In the genomic region with DNA sequence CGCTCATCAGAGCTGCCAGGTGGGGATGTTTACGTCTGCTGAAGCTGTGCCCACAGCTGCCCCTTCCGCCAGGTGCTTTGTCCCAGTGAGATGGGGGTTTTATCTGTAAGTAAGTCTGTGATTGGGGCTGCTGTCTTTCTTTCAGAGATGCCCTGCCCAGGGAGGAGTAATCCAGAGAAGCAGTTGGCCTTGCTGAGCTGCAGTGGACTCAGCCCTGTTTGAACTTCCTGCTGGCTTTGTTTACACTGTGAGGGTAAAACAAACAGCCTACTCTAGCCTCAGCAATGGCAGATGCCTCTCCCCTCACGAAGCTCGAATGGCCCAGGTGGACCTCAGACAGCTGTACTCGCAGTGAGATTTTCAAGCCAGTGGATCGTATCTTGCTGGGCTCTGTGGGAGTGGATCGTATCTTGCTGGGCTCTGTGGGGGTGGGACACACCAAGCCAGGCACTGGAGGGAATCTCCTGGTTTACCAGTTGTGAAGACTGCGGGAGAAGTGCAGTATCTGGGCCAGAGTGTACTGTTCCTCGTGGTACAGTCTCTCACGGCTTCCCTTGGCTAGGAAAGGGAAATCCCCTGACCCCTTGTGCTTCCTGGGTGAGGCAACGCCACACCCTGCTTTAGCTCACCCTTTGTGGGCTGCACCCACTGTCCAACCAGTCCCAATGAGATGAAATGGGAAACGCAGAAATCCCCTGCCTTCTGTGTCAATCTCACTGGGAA, we compare ENCODE assay signal across 25 cellular contexts.
DNase-seq lines count a peak whose midpoint lies in the region; ATAC-seq, FAIRE-seq and TF ChIP-seq lines count a peak whose summit lies in the region.
"Had no signal": no experiment of that assay in that cellular context is flagged by ENCODE, and none has a peak within 500 bp of the region (broad histone marks: within the 10 kb centered on the region; RNA-seq: fewer than 3 reads in every experiment).

No MANE protein-coding gene starts in this region.

- no peak for TF ChIP-seq POLR2A in GM12891 (IDR thresholded peaks at IDR 0.05; ENCODE audit: low read depth, low read length)

- H3K4me1 Mint-ChIP-seq in WTC11: peaks cover 5% of the 10 kb centered on the region
- H3K4me1 Mint-ChIP-seq: CD8-positive, alpha-beta memory T cell had no signal

- no peaks in the 10 kb centered on the region for H3K27me3 ChIP-seq in mesendoderm (ENCODE audit: insufficient read depth, low read length, poor library complexity)

- no peak overlapping the region for H3K4ac ChIP-seq in mesendoderm (ENCODE audit: low read depth, low read length)

- no CpG with 5 or more reads among the region's 13 CpGs for WGBS in mesendoderm (ENCODE audit: extremely low coverage, insufficient coverage, low lambda C conversion rate)

- peaks cover 2% of the 10 kb centered on the region; the same call in 1 of the 2 replicates for H3K36me3 Mint-ChIP-seq in WTC11

- no peak for TF ChIP-seq CTCF in WTC11 (IDR thresholded peaks at IDR 0.05)

- H3K27me3 Mint-ChIP-seq in WTC11 (ENCODE audit: low read depth): no peaks in the 10 kb centered on the region; the same call in 1 of the 2 replicates

- no peak for FAIRE-seq in GM12891 (lab: Jason Lieb, UNC)
- FAIRE-seq: astrocyte, colon, G401.6, GM12878 had no signal

- H3K36me3 ChIP-seq in mesendoderm (ENCODE audit: control insufficient read depth, insufficient read depth, low read length): no peaks in the 10 kb centered on the region

- no peak overlapping the region for H3K18ac ChIP-seq in mesendoderm (ENCODE audit: low read length)

- H3K27ac ChIP-seq in mesendoderm (ENCODE audit: low read depth, low read length): no peak overlapping the region
- H3K27ac ChIP-seq: SK-N-MC, skin epidermis had no signal

- no peak overlapping the region for H2AK5ac ChIP-seq in mesendoderm (ENCODE audit: low read length)

- H3K4me1 ChIP-seq in mesendoderm (ENCODE audit: control insufficient read depth, low read depth, low read length): peaks cover 7% of the 10 kb centered on the region

- H3K9me3 Mint-ChIP-seq in WTC11: peaks cover 10% of the 10 kb centered on the region; the same call in 1 of the 2 replicates
- H3K9me3 Mint-ChIP-seq: activated naive CD4-positive, alpha-beta T cell treated with anti-CD3 and anti-CD28 coated beads for 36 hours had no signal

- no peak overlapping the region for H4K8ac ChIP-seq in mesendoderm (ENCODE audit: low read depth, low read length)

- CTCF ChIA-PET in WTC11 (lab: Charles Lee): no interaction called here

- H3K79me1 ChIP-seq in mesendoderm (ENCODE audit: low read length): no peaks in the 10 kb centered on the region

- POLR2A ChIA-PET in WTC11 (lab: Charles Lee): no interaction called here

- no peak overlapping the region for H3K4me3 ChIP-seq in mesendoderm (ENCODE audit: low read length)
- H3K4me3 ChIP-seq: GM12878, SK-N-MC, skin epidermis had no signal

- peak; percentile 97 for DNase-seq in DMS53 treated with DMSO at 0.1 percent for 48 hours (lab: John Stamatoyannopoulos, UW; ENCODE audit: unreplicated experiment)
- peak; percentile 72 to 92 for DNase-seq in NCI-H2081 (lab: John Stamatoyannopoulos, UW)
- DNase-seq in WTC11 (ENCODE audit: low spot score): peak; percentile 14
- peak; percentile 23 for DNase-seq in mesendoderm
- no peak for DNase-seq in HK-2 (ENCODE audit: unreplicated experiment)
- no peak for DNase-seq in HUDEP-2 (lab: John Stamatoyannopoulos, UW; ENCODE audit: unreplicated experiment in 76 of 76)
- DNase-seq in GM12891 (ENCODE audit: insufficient read length, low spot score): no peak
- DNase-seq: activated CD4-positive, alpha-beta T cell treated with anti-CD3 and anti-CD28 coated beads for 4 hours; activated naive CD4-positive, alpha-beta T cell treated with anti-CD3 and anti-CD28 coated beads for 36 hours; CD8-positive, alpha-beta memory T cell; foreskin fibroblast; IMR-90; left ventricle myocardium superior; NCI-H2227 treated with DMSO at 0.1 percent for 48 hours; OCI-M1; stimulated activated CD4-positive, alpha-beta T cell treated with anti-CD3 and anti-CD28 coated beads, Interleukin-4, amount 100 ng/mL, for 4 hours; stimulated activated CD8-positive, alpha-beta memory T cell treated with anti-CD3 and anti-CD28 coated beads, Interleukin-4, amount 100 ng/mL, for 48 hours; T1000 had no signal

- H3K9ac ChIP-seq in mesendoderm (ENCODE audit: low read length): no peak overlapping the region

- H3K79me2 ChIP-seq in mesendoderm (ENCODE audit: control insufficient read depth, insufficient read depth, low read length): no peaks in the 10 kb centered on the region

- no peak overlapping the region for H2BK15ac ChIP-seq in mesendoderm (replicated peaks; ENCODE audit: low read depth)

- no peak overlapping the region for H2BK120ac ChIP-seq in mesendoderm (ENCODE audit: low read depth, low read length)

- no peak overlapping the region for H4K5ac ChIP-seq in mesendoderm (ENCODE audit: low read length)

- H3K56ac ChIP-seq in mesendoderm (ENCODE audit: low read length): no peak overlapping the region

- H3K23ac ChIP-seq in mesendoderm (ENCODE audit: low read length): no peak overlapping the region

- H3K4me3 Mint-ChIP-seq in WTC11: no peak overlapping the region
- H3K4me3 Mint-ChIP-seq: activated naive CD4-positive, alpha-beta T cell treated with anti-CD3 and anti-CD28 coated beads for 36 hours; CD8-positive, alpha-beta memory T cell had no signal

- ATAC-seq in WTC11 (peak; percentile 95), GM21825 (IDR thresholded peaks at IDR 0.05; ENCODE audit: unreplicated experiment) (no peak)
- ATAC-seq: GM12878, left ventricle myocardium superior had no signal

- no peak overlapping the region for H3K4me2 ChIP-seq in mesendoderm (ENCODE audit: low read length)

- H3K27ac Mint-ChIP-seq in WTC11: no peak overlapping the region
- H3K27ac Mint-ChIP-seq: activated naive CD4-positive, alpha-beta T cell treated with anti-CD3 and anti-CD28 coated beads for 36 hours; CD8-positive, alpha-beta memory T cell had no signal

- H2BK5ac ChIP-seq in mesendoderm (ENCODE audit: low read length): no peak overlapping the region

TF ChIP-seq in WTC11, 78 proteins besides CTCF, POLR2A, EP300 and RAD21 (continues in another document):
- TF ChIP-seq, protein P1, sequence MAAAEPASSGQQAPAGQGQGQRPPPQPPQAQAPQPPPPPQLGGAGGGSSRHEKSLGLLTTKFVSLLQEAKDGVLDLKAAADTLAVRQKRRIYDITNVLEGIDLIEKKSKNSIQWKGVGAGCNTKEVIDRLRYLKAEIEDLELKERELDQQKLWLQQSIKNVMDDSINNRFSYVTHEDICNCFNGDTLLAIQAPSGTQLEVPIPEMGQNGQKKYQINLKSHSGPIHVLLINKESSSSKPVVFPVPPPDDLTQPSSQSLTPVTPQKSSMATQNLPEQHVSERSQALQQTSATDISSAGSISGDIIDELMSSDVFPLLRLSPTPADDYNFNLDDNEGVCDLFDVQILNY (CRISPR knock-in tag; IDR thresholded peaks at IDR 0.05): no peak
- no peak for TF ChIP-seq TEAD1 (CRISPR knock-in tag; IDR thresholded peaks at IDR 0.05)
- TF ChIP-seq, protein P2, sequence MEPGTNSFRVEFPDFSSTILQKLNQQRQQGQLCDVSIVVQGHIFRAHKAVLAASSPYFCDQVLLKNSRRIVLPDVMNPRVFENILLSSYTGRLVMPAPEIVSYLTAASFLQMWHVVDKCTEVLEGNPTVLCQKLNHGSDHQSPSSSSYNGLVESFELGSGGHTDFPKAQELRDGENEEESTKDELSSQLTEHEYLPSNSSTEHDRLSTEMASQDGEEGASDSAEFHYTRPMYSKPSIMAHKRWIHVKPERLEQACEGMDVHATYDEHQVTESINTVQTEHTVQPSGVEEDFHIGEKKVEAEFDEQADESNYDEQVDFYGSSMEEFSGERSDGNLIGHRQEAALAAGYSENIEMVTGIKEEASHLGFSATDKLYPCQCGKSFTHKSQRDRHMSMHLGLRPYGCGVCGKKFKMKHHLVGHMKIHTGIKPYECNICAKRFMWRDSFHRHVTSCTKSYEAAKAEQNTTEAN (CRISPR knock-in tag; IDR thresholded peaks at IDR 0.05): no peak
- TF ChIP-seq RELA (CRISPR knock-in tag; IDR thresholded peaks at IDR 0.05; ENCODE audit: borderline replicate concordance): no peak
- no peak for TF ChIP-seq IRF2 (CRISPR knock-in tag; IDR thresholded peaks at IDR 0.05; ENCODE audit: borderline replicate concordance, low read depth)

TF ChIP-seq in GM12891, 5 proteins besides CTCF, POLR2A, EP300 and RAD21:
- no peak for TF ChIP-seq POLR2AphosphoS5 (IDR thresholded peaks at IDR 0.05; ENCODE audit: low read depth, low read length)
- TF ChIP-seq TAF1 (IDR thresholded peaks at IDR 0.05; ENCODE audit: low read depth, low read length): no peak
- no peak for TF ChIP-seq PAX5 (IDR thresholded peaks at IDR 0.05; ENCODE audit: insufficient read depth, low read length, severe bottlenecking)
- no peak for TF ChIP-seq SPI1 (IDR thresholded peaks at IDR 0.05; ENCODE audit: low read depth, low read length)
- no peak for TF ChIP-seq POU2F2 (IDR thresholded peaks at IDR 0.05; ENCODE audit: low read depth, low read length)

Comparison
In these comparisons a context has a peak if more than half of its experiments do, and no peak if none do; other contexts are left out.
1. DNase-seq: peak in DMS53 treated with DMSO at 0.1 percent for 48 hours (single experiment), NCI-H2081 (2 of 2), WTC11 (single experiment) and mesendoderm (single experiment); none in HK-2 (single experiment), HUDEP-2 (0 of 76) and GM12891 (single experiment).